In genomic region chr12:11130382-11130781, GRCh38 we compare ENCODE assay signal across 34 cellular contexts. TPM values are rescaled to one million over a fixed set of nuclear protein-coding genes. Genes with fewer than 3 reads are reported as not detected.
"Had no signal": no experiment of that assay in that cellular context is flagged by ENCODE, and none has a peak within 500 bp of the region (broad histone marks: within the 10 kb centered on the region; RNA-seq: fewer than 3 reads in every experiment).

No MANE protein-coding gene starts in this region.

- H3K4me3 Mint-ChIP-seq: activated CD4-positive, alpha-beta T cell treated with anti-CD3 and anti-CD28 coated beads for 36 hours; activated CD4-positive, alpha-beta T cell treated with anti-CD3 and anti-CD28 coated beads, Interleukin-2, amount 10 ng/mL, durations not matched to agents 7 days and 5 days; activated CD8-positive, alpha-beta T cell treated with anti-CD3 and anti-CD28 coated beads, Interleukin-2, amount 10 ng/mL, durations not matched to agents 7 days and 5 days; activated naive CD4-positive, alpha-beta T cell treated with anti-CD3 and anti-CD28 coated beads, Interleukin-2, amount 50 U/mL, for 24 hours; activated T-cell treated with anti-CD3 and anti-CD28 coated beads, Interleukin-2, amount 50 U/mL, for 24 hours; brain had no signal

- H3K9me3 ChIP-seq: Peyer's patch had no signal

- FAIRE-seq: bronchial epithelial cell had no signal

- DNase-seq: activated CD4-positive, alpha-beta T cell treated with anti-CD3 and anti-CD28 coated beads for 36 hours; activated CD4-positive, alpha-beta T cell treated with anti-CD3 and anti-CD28 coated beads, Interleukin-2, amount 10 ng/mL, durations not matched to agents 7 days and 5 days; activated CD4-positive, alpha-beta T cell treated with anti-CD3 and anti-CD28 coated beads, Interleukin-2, amount 50 U/mL, for 48 hours; activated CD8-positive, alpha-beta T cell treated with anti-CD3 and anti-CD28 coated beads, Interleukin-2, amount 10 ng/mL, durations not matched to agents 7 days and 5 days; activated gamma-delta T cell; activated naive CD4-positive, alpha-beta T cell treated with Interleukin-2 at 50 U/mL for 16 hours; activated T-cell treated with anti-CD3 and anti-CD28 coated beads, Interleukin-2, amount 50 U/mL, for 24 hours; caudate nucleus; MM.1S; MV-4-11; NCI-H1092; NCI-H1436 treated with DMSO at 0.1 percent for 48 hours; NCI-H1694 treated with DMSO at 0.1 percent for 48 hours; NCI-H2029 treated with DMSO at 0.1 percent for 48 hours; NCI-H2107; NCI-H2171; NCI-H510A; NCI-H526; NCI-H748 treated with DMSO at 0.1 percent for 48 hours; NK-92 treated with Interleukin-12 subunit alpha and Interleukin-12 subunit beta, amount 100 ng/mL, for 24 hours; PC-3; Peyer's patch; RPMI8226; SW 1271; T-helper 1 cell; T-helper 2 cell; T-helper 9 cell had no signal

- H3K27ac ChIP-seq: KMS-11, Peyer's patch had no signal

- H3K27me3 Mint-ChIP-seq: activated CD4-positive, alpha-beta T cell treated with anti-CD3 and anti-CD28 coated beads for 36 hours; activated CD4-positive, alpha-beta T cell treated with anti-CD3 and anti-CD28 coated beads, Interleukin-2, amount 10 ng/mL, durations not matched to agents 7 days and 5 days; activated naive CD4-positive, alpha-beta T cell treated with anti-CD3 and anti-CD28 coated beads, Interleukin-2, amount 50 U/mL, for 24 hours; activated T-cell treated with anti-CD3 and anti-CD28 coated beads, Interleukin-2, amount 50 U/mL, for 24 hours; brain had no signal

- H3K27ac Mint-ChIP-seq: activated CD4-positive, alpha-beta T cell treated with anti-CD3 and anti-CD28 coated beads, Interleukin-2, amount 10 ng/mL, durations not matched to agents 7 days and 5 days; activated CD8-positive, alpha-beta T cell treated with anti-CD3 and anti-CD28 coated beads, Interleukin-2, amount 10 ng/mL, durations not matched to agents 7 days and 5 days; activated naive CD4-positive, alpha-beta T cell treated with anti-CD3 and anti-CD28 coated beads, Interleukin-2, amount 50 U/mL, for 24 hours; activated T-cell treated with anti-CD3 and anti-CD28 coated beads, Interleukin-2, amount 50 U/mL, for 24 hours; activated T-helper 2 cell treated with anti-CD3 and anti-CD28 coated beads, Interferon-gamma antibody, Interleukin-2, Interleukin-4, amounts not matched to agents 10 μg/mL and 5 μg/mL and 100 μg/mL, durations not matched to agents 14 hours and 24 hours and 36 hours had no signal

- H3K4me1 Mint-ChIP-seq: activated CD4-positive, alpha-beta T cell treated with anti-CD3 and anti-CD28 coated beads, Interleukin-2, amount 10 ng/mL, durations not matched to agents 7 days and 5 days had no signal

- H3K4me3 ChIP-seq: Peyer's patch had no signal

- ATAC-seq: activated CD4-positive, alpha-beta T cell treated with anti-CD3 and anti-CD28 coated beads for 36 hours; activated CD4-positive, CD25-positive, alpha-beta regulatory T cell treated with anti-CD3 and anti-CD28 coated beads, Interleukin-2, amount 50 U/mL, for 24 hours; activated CD8-positive, alpha-beta T cell treated with anti-CD3 and anti-CD28 coated beads, Interleukin-2, amount 10 ng/mL, durations not matched to agents 7 days and 5 days; PC-3 had no signal

- H3K27me3 ChIP-seq: Peyer's patch had no signal

- H3K36me3 ChIP-seq: Peyer's patch had no signal

- H3K9me3 Mint-ChIP-seq: activated naive CD4-positive, alpha-beta T cell treated with anti-CD3 and anti-CD28 coated beads, Interleukin-2, amount 50 U/mL, for 24 hours had no signal

- H3K4me1 ChIP-seq: Peyer's patch had no signal

RNA-seq across cellular contexts. Expression of gene TAS2R43, which starts 38.3 kb away (rescaled TPM):
- total RNA-seq: PC-3 had no signal

RNA-seq across cellular contexts. Expression of gene TAS2R42, which starts 56.4 kb away (rescaled TPM):
- total RNA-seq: activated CD4-positive, alpha-beta T cell treated with anti-CD3 and anti-CD28 coated beads for 36 hours; activated CD4-positive, alpha-beta T cell treated with anti-CD3 and anti-CD28 coated beads, Interleukin-2, amount 10 ng/mL, durations not matched to agents 7 days and 5 days; activated CD8-positive, alpha-beta T cell treated with anti-CD3 and anti-CD28 coated beads, Interleukin-2, amount 10 ng/mL, durations not matched to agents 7 days and 5 days; activated T-helper 2 cell treated with anti-CD3 and anti-CD28 coated beads, Interferon-gamma antibody, Interleukin-2, Interleukin-4, amounts not matched to agents 10 μg/mL and 5 μg/mL and 100 μg/mL, durations not matched to agents 14 hours and 24 hours and 36 hours; bronchial epithelial cell; LHCN-M2; PC-3; Peyer's patch had no signal
